Comparison of ENCODE assay signal across 18 cellular contexts in the genomic region with DNA sequence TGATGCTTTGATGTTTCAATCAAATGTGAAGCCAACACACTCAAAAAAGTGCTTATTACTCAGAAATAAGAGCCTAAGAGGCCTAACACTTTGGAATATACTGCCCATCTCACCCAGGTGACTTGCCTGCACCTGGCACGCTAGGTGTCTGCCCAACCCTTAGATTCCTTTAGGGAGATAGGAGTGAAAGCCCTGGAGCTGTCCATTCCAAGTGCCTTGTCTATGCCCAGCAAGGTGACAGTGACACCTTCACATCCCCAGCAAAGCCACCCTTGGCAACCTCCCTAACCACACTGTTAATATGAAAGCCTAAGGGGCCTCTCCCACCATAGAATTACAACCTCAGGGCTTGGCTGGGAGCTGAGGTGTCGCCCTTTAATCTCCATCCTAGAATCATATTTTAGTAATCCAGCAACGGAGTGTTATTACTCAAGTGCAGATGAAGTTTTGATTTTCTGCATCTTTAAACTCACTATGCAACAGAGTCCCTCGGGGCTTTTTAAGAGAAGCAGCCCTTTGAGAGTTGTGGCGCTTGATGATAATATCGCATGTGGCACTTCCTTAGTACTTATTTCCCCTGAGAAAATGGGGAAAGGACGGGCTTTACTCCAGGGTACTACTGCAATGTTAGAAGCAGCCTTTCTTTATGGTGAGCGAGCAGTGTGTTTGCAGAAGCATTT. TPM values are rescaled to one million over a fixed set of nuclear protein-coding genes. Genes with fewer than 3 reads are reported as not detected.
A peak's percentile ranks its signal among the peaks of the same experiment; 100 is the strongest.
DNase-seq lines count a peak whose midpoint lies in the region; ATAC-seq and TF ChIP-seq lines count a peak whose summit lies in the region.
"Had no signal": no experiment of that assay in that cellular context is flagged by ENCODE, and none has a peak within 500 bp of the region (broad histone marks: within the 10 kb centered on the region; RNA-seq: fewer than 3 reads in every experiment).

No MANE protein-coding gene starts in this region.

- intact Hi-C loops in heart right ventricle (cut with DNase I) = no loop called here

- no peak overlapping the region for H3K27ac Mint-ChIP-seq in activated naive CD8-positive, alpha-beta T cell treated with anti-CD3 and anti-CD28 coated beads, Interleukin-2, amount 50 U/mL, for 24 hours
- H3K27ac Mint-ChIP-seq in activated naive CD8-positive, alpha-beta T cell treated with anti-CD3 and anti-CD28 coated beads for 36 hours = no peak overlapping the region
- H3K27ac Mint-ChIP-seq in activated T-helper 17 cell treated with anti-CD3 and anti-CD28 coated beads, Interleukin-2, amount 50 U/mL, for 72 hours = no peak overlapping the region
- no peak overlapping the region for H3K27ac Mint-ChIP-seq in stimulated activated naive B cell treated with anti-CD40 and anti-IgM and Interleukin-4, amounts not matched to agents 10 μg/mL and 1 μg/mL and 100 μg/mL, for 72 hours

- TF ChIP-seq CTCF in heart right ventricle (IDR thresholded peaks at IDR 0.05) = no peak

- peaks cover 56% of the 10 kb centered on the region for H3K4me1 Mint-ChIP-seq in activated naive CD8-positive, alpha-beta T cell treated with anti-CD3 and anti-CD28 coated beads, Interleukin-2, amount 50 U/mL, for 24 hours
- peaks cover 55% of the 10 kb centered on the region for H3K4me1 Mint-ChIP-seq in activated naive CD8-positive, alpha-beta T cell treated with anti-CD3 and anti-CD28 coated beads for 36 hours
- H3K4me1 Mint-ChIP-seq in activated T-helper 17 cell treated with anti-CD3 and anti-CD28 coated beads, Interleukin-2, amount 50 U/mL, for 72 hours = peaks cover 20% of the 10 kb centered on the region
- H3K4me1 Mint-ChIP-seq in stimulated activated naive B cell treated with anti-CD40 and anti-IgM and Interleukin-4, amounts not matched to agents 10 μg/mL and 1 μg/mL and 100 μg/mL, for 72 hours = peaks cover 11 to 13% of the 10 kb centered on the region in 2 donors

- no peak overlapping the region for H3K4me3 ChIP-seq in heart right ventricle
- H3K4me3 ChIP-seq: Peyer's patch had no signal

- H3K27ac ChIP-seq in heart right ventricle = no peak overlapping the region
- H3K27ac ChIP-seq: C4-2B, Peyer's patch had no signal

- no peaks in the 10 kb centered on the region for H3K9me3 ChIP-seq in heart right ventricle
- H3K9me3 ChIP-seq: Peyer's patch had no signal

- ATAC-seq in activated naive CD8-positive, alpha-beta T cell treated with anti-CD3 and anti-CD28 coated beads, Interleukin-2, amount 50 U/mL, for 24 hours = peak; percentile 67
- ATAC-seq in activated T-helper 17 cell treated with anti-CD3 and anti-CD28 coated beads, Interleukin-2, amount 50 U/mL, for 72 hours (replicated peaks) = peak; percentile 53
- peak; percentile 84 to 90 for ATAC-seq in stimulated activated naive B cell treated with anti-CD40 and anti-IgM and Interleukin-4, amounts not matched to agents 10 μg/mL and 1 μg/mL and 100 μg/mL, for 72 hours (replicated peaks)
- ATAC-seq in heart right ventricle = no peak

- H3K27me3 Mint-ChIP-seq in activated naive CD8-positive, alpha-beta T cell treated with anti-CD3 and anti-CD28 coated beads, Interleukin-2, amount 50 U/mL, for 24 hours = no peaks in the 10 kb centered on the region
- H3K27me3 Mint-ChIP-seq in activated naive CD8-positive, alpha-beta T cell treated with anti-CD3 and anti-CD28 coated beads for 36 hours = no peaks in the 10 kb centered on the region
- no peaks in the 10 kb centered on the region for H3K27me3 Mint-ChIP-seq in activated T-helper 17 cell treated with anti-CD3 and anti-CD28 coated beads, Interleukin-2, amount 50 U/mL, for 72 hours
- peaks cover 44 to 71% of the 10 kb centered on the region in 2 donors for H3K27me3 Mint-ChIP-seq in stimulated activated naive B cell treated with anti-CD40 and anti-IgM and Interleukin-4, amounts not matched to agents 10 μg/mL and 1 μg/mL and 100 μg/mL, for 72 hours

- H3K9me3 Mint-ChIP-seq in activated naive CD8-positive, alpha-beta T cell treated with anti-CD3 and anti-CD28 coated beads, Interleukin-2, amount 50 U/mL, for 24 hours = no peaks in the 10 kb centered on the region
- no peaks in the 10 kb centered on the region for H3K9me3 Mint-ChIP-seq in activated naive CD8-positive, alpha-beta T cell treated with anti-CD3 and anti-CD28 coated beads for 36 hours
- H3K9me3 Mint-ChIP-seq in activated T-helper 17 cell treated with anti-CD3 and anti-CD28 coated beads, Interleukin-2, amount 50 U/mL, for 72 hours = no peaks in the 10 kb centered on the region
- H3K9me3 Mint-ChIP-seq in stimulated activated naive B cell treated with anti-CD40 and anti-IgM and Interleukin-4, amounts not matched to agents 10 μg/mL and 1 μg/mL and 100 μg/mL, for 72 hours = peaks cover 0 to 4% of the 10 kb centered on the region in 2 donors

- no peaks in the 10 kb centered on the region for H3K36me3 ChIP-seq in heart right ventricle
- H3K36me3 ChIP-seq: Peyer's patch had no signal

- DNase-seq in activated naive CD8-positive, alpha-beta T cell treated with anti-CD3 and anti-CD28 coated beads, Interleukin-2, amount 50 U/mL, for 24 hours = no peak
- DNase-seq in activated naive CD8-positive, alpha-beta T cell treated with anti-CD3 and anti-CD28 coated beads for 36 hours = no peak
- DNase-seq in KBM-7 (peak; percentile 12), cortex of kidney (lab: John Stamatoyannopoulos, UW) (no peak), COR-L47 (lab: John Stamatoyannopoulos, UW) (no peak), heart right ventricle (no peak)
- no peak for DNase-seq in stimulated activated naive B cell treated with anti-CD40 and anti-IgM and Interleukin-4, amounts not matched to agents 10 μg/mL and 1 μg/mL and 100 μg/mL, for 72 hours
- DNase-seq: Calu3, Kasumi-1, NCI-H1417, NCI-H2029, NCI-H2171 treated with DMSO at 0.1 percent for 48 hours, NCI-H510A, NCI-H82, Peyer's patch, SHP77 treated with DMSO at 0.1 percent for 48 hours had no signal

- peaks cover 13% of the 10 kb centered on the region for H3K36me3 Mint-ChIP-seq in activated naive CD8-positive, alpha-beta T cell treated with anti-CD3 and anti-CD28 coated beads, Interleukin-2, amount 50 U/mL, for 24 hours (ENCODE audit: low read depth)
- peaks cover 23% of the 10 kb centered on the region for H3K36me3 Mint-ChIP-seq in activated naive CD8-positive, alpha-beta T cell treated with anti-CD3 and anti-CD28 coated beads for 36 hours
- H3K36me3 Mint-ChIP-seq in activated T-helper 17 cell treated with anti-CD3 and anti-CD28 coated beads, Interleukin-2, amount 50 U/mL, for 72 hours (ENCODE audit: low read depth) = no peaks in the 10 kb centered on the region
- H3K36me3 Mint-ChIP-seq in stimulated activated naive B cell treated with anti-CD40 and anti-IgM and Interleukin-4, amounts not matched to agents 10 μg/mL and 1 μg/mL and 100 μg/mL, for 72 hours = peaks cover 3 to 5% of the 10 kb centered on the region in 2 donors

- H3K4me1 ChIP-seq in heart right ventricle = peaks cover 0 to 8% (median 0%) of the 10 kb centered on the region in 9 donors
- H3K4me1 ChIP-seq: Peyer's patch had no signal

- in situ Hi-C loops in KBM-7 (cut with MboI; ENCODE audit: low pct_unique_long_range_greater_than_20kb, low sequenced_read_pairs) = no loop called here

- H3K4me3 Mint-ChIP-seq in activated naive CD8-positive, alpha-beta T cell treated with anti-CD3 and anti-CD28 coated beads, Interleukin-2, amount 50 U/mL, for 24 hours = no peak overlapping the region
- no peak overlapping the region for H3K4me3 Mint-ChIP-seq in activated naive CD8-positive, alpha-beta T cell treated with anti-CD3 and anti-CD28 coated beads for 36 hours
- H3K4me3 Mint-ChIP-seq in activated T-helper 17 cell treated with anti-CD3 and anti-CD28 coated beads, Interleukin-2, amount 50 U/mL, for 72 hours = no peak overlapping the region
- H3K4me3 Mint-ChIP-seq in stimulated activated naive B cell treated with anti-CD40 and anti-IgM and Interleukin-4, amounts not matched to agents 10 μg/mL and 1 μg/mL and 100 μg/mL, for 72 hours = no peak overlapping the region

- H3K27me3 ChIP-seq in heart right ventricle = peaks cover 0 to 14% (median 0%) of the 10 kb centered on the region in 7 donors
- H3K27me3 ChIP-seq: Peyer's patch had no signal

- 57 to 71% methylated on average over 8 of the region's 8 CpGs for WGBS in heart right ventricle, 2 donors

RNA-seq across cellular contexts. Expression of gene ATP10A, which starts 24.8 kb away (rescaled TPM):
- total RNA-seq in activated naive CD8-positive, alpha-beta T cell treated with anti-CD3 and anti-CD28 coated beads for 36 hours = 10 to 100 TPM; 23.9 to 26.8 TPM
- total RNA-seq in activated T-helper 17 cell treated with anti-CD3 and anti-CD28 coated beads, Interleukin-2, amount 50 U/mL, for 72 hours = 10 to 100 TPM; 15.5 to 15.8 TPM
- total RNA-seq in heart right ventricle = 1 to 10 TPM in 2 of 10 donors, under 1 TPM in 8; 0.45 to 1.9 (median 0.86) TPM
- 1 to 10 TPM in 1 of 2 donors, under 1 TPM in 1; 0.88 to 2.2 TPM for polyA plus RNA-seq in heart right ventricle

Comparison
In these comparisons a context has a peak if more than half of its experiments do, and no peak if none do; other contexts are left out.
1. ATAC-seq: peak in activated naive CD8-positive, alpha-beta T cell treated with anti-CD3 and anti-CD28 coated beads, Interleukin-2, amount 50 U/mL, for 24 hours (single experiment), activated T-helper 17 cell treated with anti-CD3 and anti-CD28 coated beads, Interleukin-2, amount 50 U/mL, for 72 hours (single experiment) and stimulated activated naive B cell treated with anti-CD40 and anti-IgM and Interleukin-4, amounts not matched to agents 10 μg/mL and 1 μg/mL and 100 μg/mL, for 72 hours (2 of 2); none in heart right ventricle (0 of 8).
2. RNA of gene ATP10A, which starts 24.8 kb away (total RNA-seq): 23.9 to 26.8 TPM in activated naive CD8-positive, alpha-beta T cell treated with anti-CD3 and anti-CD28 coated beads for 36 hours and 15.5 to 15.8 TPM in activated T-helper 17 cell treated with anti-CD3 and anti-CD28 coated beads, Interleukin-2, amount 50 U/mL, for 72 hours; 0.45 to 1.9 TPM in heart right ventricle; every median in the first group is over 4 times any median in the second.